ENCODE assay signal across 8 cellular contexts in genomic region chr3:197736491-197737318, GRCh38. TPM values are rescaled to one million over a fixed set of nuclear protein-coding genes. Genes with fewer than 3 reads are reported as not detected.
DNase-seq lines count a peak whose midpoint lies in the region; ATAC-seq and TF ChIP-seq lines count a peak whose summit lies in the region.

RUBCN (minus strand) TSS chr3:197736904; CDS start chr3:197736719, 185 bp downstream.

- ATAC-seq in activated T-helper 17 cell treated with anti-CD3 and anti-CD28 coated beads, Interleukin-2, amount 50 U/mL, for 72 hours (replicated peaks), result peak; percentile 95
- ATAC-seq in naive thymus-derived CD8-positive, alpha-beta T cell, result peak; percentile 93 to 96
- peak; percentile 80 for ATAC-seq in stimulated activated naive B cell treated with anti-CD40 and anti-IgM and Interleukin-4, amounts not matched to agents 10 μg/mL and 1 μg/mL and 100 μg/mL, for 72 hours (replicated peaks)

- CTCF ChIA-PET in RWPE1 (lab: Yijun Ruan, JAX), result no interaction called here

- H3K27ac ChIP-seq in RWPE1, result peak within 1 kb of the TSS; percentile 77

- H3K36me3 Mint-ChIP-seq in activated T-helper 17 cell treated with anti-CD3 and anti-CD28 coated beads, Interleukin-2, amount 50 U/mL, for 72 hours (ENCODE audit: low read depth), result peaks cover 23% of the 10 kb centered on the region
- peaks cover 0 to 5% (median 0%) of the 10 kb centered on the region in 3 donors for H3K36me3 Mint-ChIP-seq in naive thymus-derived CD8-positive, alpha-beta T cell
- peaks cover 30 to 45% of the 10 kb centered on the region in 2 donors for H3K36me3 Mint-ChIP-seq in stimulated activated naive B cell treated with anti-CD40 and anti-IgM and Interleukin-4, amounts not matched to agents 10 μg/mL and 1 μg/mL and 100 μg/mL, for 72 hours

- peaks cover 15% of the 10 kb centered on the region for H3K4me1 Mint-ChIP-seq in activated T-helper 17 cell treated with anti-CD3 and anti-CD28 coated beads, Interleukin-2, amount 50 U/mL, for 72 hours
- H3K4me1 Mint-ChIP-seq in naive thymus-derived CD8-positive, alpha-beta T cell, result peaks cover 18 to 51% (median 41%) of the 10 kb centered on the region in 4 donors
- H3K4me1 Mint-ChIP-seq in stimulated activated naive B cell treated with anti-CD40 and anti-IgM and Interleukin-4, amounts not matched to agents 10 μg/mL and 1 μg/mL and 100 μg/mL, for 72 hours, result peaks cover 27 to 57% of the 10 kb centered on the region in 2 donors

- POLR2A ChIA-PET in RWPE1 (lab: Yijun Ruan, JAX; ENCODE audit: low non-redundant PET), result interaction anchor here (0.7 kb wide), 1 partner anchor 17 kb away, joined by 3 read pairs; no protein-coding TSS in a partner anchor
- POLR2A ChIA-PET in naive thymus-derived CD8-positive, alpha-beta T cell (lab: Charles Lee), result interaction anchor here (0.9 to 5.8 kb wide), 7 partner anchors 12 to 124 kb away, joined by 3 to 26 read pairs (median 3); partner anchors contain the start of gene FYTTD1

- DNase-seq in EL (peak; percentile 96), H4 (ENCODE audit: low spot score) (peak; percentile 97), LoVo (ENCODE audit: low spot score) (peak; percentile 97), RWPE1 (ENCODE audit: low spot score) (peak; percentile 92), fibroblast of mammary gland (ENCODE audit: low read depth) (peak; percentile 88)
- peak; percentile 87 to 95 (median 92) for DNase-seq in naive thymus-derived CD8-positive, alpha-beta T cell
- peak; percentile 95 for DNase-seq in stimulated activated naive B cell treated with anti-CD40 and anti-IgM and Interleukin-4, amounts not matched to agents 10 μg/mL and 1 μg/mL and 100 μg/mL, for 72 hours

- H3K9me3 Mint-ChIP-seq in activated T-helper 17 cell treated with anti-CD3 and anti-CD28 coated beads, Interleukin-2, amount 50 U/mL, for 72 hours, result no peaks in the 10 kb centered on the region
- H3K9me3 Mint-ChIP-seq in naive thymus-derived CD8-positive, alpha-beta T cell, result no peaks in the 10 kb centered on the region
- H3K9me3 Mint-ChIP-seq in stimulated activated naive B cell treated with anti-CD40 and anti-IgM and Interleukin-4, amounts not matched to agents 10 μg/mL and 1 μg/mL and 100 μg/mL, for 72 hours, result peaks cover 0 to 2% of the 10 kb centered on the region in 2 donors

- H3K27ac Mint-ChIP-seq in activated T-helper 17 cell treated with anti-CD3 and anti-CD28 coated beads, Interleukin-2, amount 50 U/mL, for 72 hours, result peak within 1 kb of the TSS; percentile 86
- peak within 1 kb of the TSS; percentile 81 to 98 (median 96) for H3K27ac Mint-ChIP-seq in naive thymus-derived CD8-positive, alpha-beta T cell
- peak within 1 kb of the TSS; percentile 99 for H3K27ac Mint-ChIP-seq in stimulated activated naive B cell treated with anti-CD40 and anti-IgM and Interleukin-4, amounts not matched to agents 10 μg/mL and 1 μg/mL and 100 μg/mL, for 72 hours

- no peak for TF ChIP-seq CTCF in RWPE1 (conservative IDR thresholded peaks at IDR 0.05; ENCODE audit: low read depth)
- TF ChIP-seq CTCF in fibroblast of mammary gland (conservative IDR thresholded peaks at IDR 0.05; ENCODE audit: control insufficient read depth, insufficient read depth, low read depth, low read length), result no peak

- H3K4me3 Mint-ChIP-seq in activated T-helper 17 cell treated with anti-CD3 and anti-CD28 coated beads, Interleukin-2, amount 50 U/mL, for 72 hours, result peak within 1 kb of the TSS; percentile 93
- H3K4me3 Mint-ChIP-seq in naive thymus-derived CD8-positive, alpha-beta T cell, result peak within 1 kb of the TSS; percentile 84 to 99 (median 94)
- peak within 1 kb of the TSS; percentile 88 to 98 for H3K4me3 Mint-ChIP-seq in stimulated activated naive B cell treated with anti-CD40 and anti-IgM and Interleukin-4, amounts not matched to agents 10 μg/mL and 1 μg/mL and 100 μg/mL, for 72 hours

- peak within 1 kb of the TSS; percentile 78 for H3K4me3 ChIP-seq in fibroblast of mammary gland (ENCODE audit: control insufficient read depth, low read depth, low read length)

- no peaks in the 10 kb centered on the region for H3K27me3 Mint-ChIP-seq in activated T-helper 17 cell treated with anti-CD3 and anti-CD28 coated beads, Interleukin-2, amount 50 U/mL, for 72 hours
- H3K27me3 Mint-ChIP-seq in naive thymus-derived CD8-positive, alpha-beta T cell, result no peaks in the 10 kb centered on the region
- no peaks in the 10 kb centered on the region for H3K27me3 Mint-ChIP-seq in stimulated activated naive B cell treated with anti-CD40 and anti-IgM and Interleukin-4, amounts not matched to agents 10 μg/mL and 1 μg/mL and 100 μg/mL, for 72 hours

RNA-seq across cellular contexts. Expression of gene RUBCN, which starts in this region (rescaled TPM):
- 6.3 and 7.5 TPM in 2 replicates for total RNA-seq in H4 (2014; rRNA removed; shearing (Covaris generic))
- total RNA-seq in activated T-helper 17 cell treated with anti-CD3 and anti-CD28 coated beads, Interleukin-2, amount 50 U/mL, for 72 hours, result 10 to 100 TPM; 33.8 to 34.0 TPM
- total RNA-seq in naive thymus-derived CD8-positive, alpha-beta T cell, result 10 to 100 TPM; 63.8 to 70.3 TPM
- polyA plus RNA-seq in naive thymus-derived CD8-positive, alpha-beta T cell, result 10 to 100 TPM; 20.3 to 23.6 (median 21.7) TPM

Comparison
In these comparisons a context has a peak if more than half of its experiments do, and no peak if none do; other contexts are left out.
1. Peak in every context shown above with its lines: DNase-seq, ATAC-seq, H3K4me3 ChIP-seq and H3K27ac ChIP-seq.